In genomic region chrX:115233497-115234219, GRCh38 we compare ENCODE assay signal across 9 cellular contexts. TPM values are rescaled to one million over a fixed set of nuclear protein-coding genes. Genes with fewer than 3 reads are reported as not detected.
DNase-seq lines count a peak whose midpoint lies in the region; ATAC-seq and TF ChIP-seq lines count a peak whose summit lies in the region.
"Had no signal": no experiment of that assay in that cellular context is flagged by ENCODE, and none has a peak within 500 bp of the region (broad histone marks: within the 10 kb centered on the region; RNA-seq: fewer than 3 reads in every experiment).

LRCH2 (minus strand) TSS chrX:115234096; CDS start chrX:115234041, 55 bp downstream.

- H3K9me3 Mint-ChIP-seq in activated naive CD4-positive, alpha-beta T cell treated with anti-CD3 and anti-CD28 coated beads, Interleukin-2, amount 50 U/mL, for 72 hours: no peaks in the 10 kb centered on the region
- H3K9me3 Mint-ChIP-seq: memory B cell had no signal

- no peak for TF ChIP-seq CTCF in breast epithelium (IDR thresholded peaks at IDR 0.05)
- no peak for TF ChIP-seq CTCF in thyroid gland (IDR thresholded peaks at IDR 0.05)

- ATAC-seq in GM21619 (IDR thresholded peaks at IDR 0.05; ENCODE audit: unreplicated experiment) (no peak), HG03135 (IDR thresholded peaks at IDR 0.05; ENCODE audit: unreplicated experiment) (no peak)
- no peak for ATAC-seq in activated naive CD4-positive, alpha-beta T cell treated with anti-CD3 and anti-CD28 coated beads, Interleukin-2, amount 50 U/mL, for 72 hours

- H3K27me3 ChIP-seq in breast epithelium (peaks cover 0 to 72% of the 10 kb centered on the region in 2 donors), layer of hippocampus (ENCODE audit: control insufficient read depth, insufficient read depth, low read length) (no peaks in the 10 kb centered on the region), thyroid gland (no peaks in the 10 kb centered on the region)

- H3K36me3 ChIP-seq in breast epithelium: no peaks in the 10 kb centered on the region
- no peaks in the 10 kb centered on the region for H3K36me3 ChIP-seq in thyroid gland

- peak within 1 kb of the TSS; percentile 54 to 66 (median 62) for H3K4me3 ChIP-seq in breast epithelium
- peak within 1 kb of the TSS in 2 of 3 donors; percentile 46 to 47 for H3K4me3 ChIP-seq in thyroid gland (replicated peaks in 1 of 3)

- WGBS in thyroid gland, 2 donors: 1% methylated on average over 17 to 21 of the region's 52 CpGs

- no peak within 1 kb of the TSS for H3K27ac Mint-ChIP-seq in activated naive CD4-positive, alpha-beta T cell treated with anti-CD3 and anti-CD28 coated beads, Interleukin-2, amount 50 U/mL, for 72 hours
- H3K27ac Mint-ChIP-seq: memory B cell had no signal

- intact Hi-C loops in breast epithelium (cut with DNase I; ENCODE audit: low total_unique reads) (no loop called here), thyroid gland (cut with DNase I) (no loop called here)

- no peaks in the 10 kb centered on the region for H3K9me3 ChIP-seq in breast epithelium
- H3K9me3 ChIP-seq in thyroid gland: no peaks in the 10 kb centered on the region

- H3K36me3 Mint-ChIP-seq in activated naive CD4-positive, alpha-beta T cell treated with anti-CD3 and anti-CD28 coated beads, Interleukin-2, amount 50 U/mL, for 72 hours: no peaks in the 10 kb centered on the region
- H3K36me3 Mint-ChIP-seq: memory B cell had no signal

- H3K4me1 ChIP-seq in breast epithelium (no peaks in the 10 kb centered on the region), thyroid gland (peaks cover 3 to 4% of the 10 kb centered on the region in 2 donors)

- no peak for TF ChIP-seq POLR2A in breast epithelium (IDR thresholded peaks at IDR 0.05)
- no peak for TF ChIP-seq POLR2A in thyroid gland (IDR thresholded peaks at IDR 0.05)

- peak within 1 kb of the TSS; percentile 27 to 71 for H3K27ac ChIP-seq in breast epithelium
- peak within 1 kb of the TSS; percentile 10 for H3K27ac ChIP-seq in layer of hippocampus (ENCODE audit: low read depth, low read length)
- H3K27ac ChIP-seq in thyroid gland: peak within 1 kb of the TSS in 2 of 3 donors; percentile 17 to 52

- DNase-seq in DMS53 (lab: John Stamatoyannopoulos, UW) (peak; percentile 39), DMS53 treated with DMSO at 0.1 percent for 48 hours (lab: John Stamatoyannopoulos, UW; ENCODE audit: unreplicated experiment) (no peak), breast epithelium (ENCODE audit: low spot score in 2 of 2) (no peak), thyroid gland (peak; percentile 40 to 62)
- no peak for DNase-seq in activated naive CD4-positive, alpha-beta T cell treated with anti-CD3 and anti-CD28 coated beads, Interleukin-2, amount 50 U/mL, for 72 hours (ENCODE audit: low spot score in 2 of 2)

RNA-seq across cellular contexts. Expression of gene LRCH2, which starts in this region (rescaled TPM):
- total RNA-seq in breast epithelium: 1 to 10 TPM; 2.0 to 3.9 (median 2.6) TPM
- 10 to 100 TPM in 1 of 4 donors, 1 to 10 TPM in 3; 4.6 to 10.2 (median 5.6) TPM for total RNA-seq in thyroid gland
- total RNA-seq in activated naive CD4-positive, alpha-beta T cell treated with anti-CD3 and anti-CD28 coated beads, Interleukin-2, amount 50 U/mL, for 72 hours: not detected

Comparison
In these comparisons a context has a peak if more than half of its experiments do, and no peak if none do; other contexts are left out.
1. DNase-seq: peak in DMS53 (single experiment) and thyroid gland (2 of 2); none in DMS53 treated with DMSO at 0.1 percent for 48 hours (single experiment), breast epithelium (0 of 2) and activated naive CD4-positive, alpha-beta T cell treated with anti-CD3 and anti-CD28 coated beads, Interleukin-2, amount 50 U/mL, for 72 hours (0 of 2).
2. Peak in every context shown above with its lines, with median percentiles within 50 percentile points of each other: H3K27ac ChIP-seq.